Comparison of ENCODE assay signal across 31 cellular contexts in genomic region chr18:9552189-9552588, GRCh38.
"Had no signal": no experiment of that assay in that cellular context is flagged by ENCODE, and none has a peak within 500 bp of the region (broad histone marks: within the 10 kb centered on the region; RNA-seq: fewer than 3 reads in every experiment).

No MANE protein-coding gene starts in this region.

- H3K9me3 ChIP-seq: MG63, SJCRH30 had no signal

- H3K4me3 ChIP-seq: MG63, SJCRH30, SK-N-MC had no signal

- H3K27ac Mint-ChIP-seq: activated CD4-positive, alpha-beta memory T cell treated with anti-CD3 and anti-CD28 coated beads, Interleukin-2, amount 10 ng/mL, durations not matched to agents 7 days and 5 days; activated CD8-positive, alpha-beta memory T cell treated with anti-CD3 and anti-CD28 coated beads, Interleukin-2, amount 10 ng/mL, durations not matched to agents 7 days and 5 days; activated naive CD4-positive, alpha-beta T cell treated with anti-CD3 and anti-CD28 coated beads, Interleukin-2, amount 10 ng/mL, durations not matched to agents 7 days and 5 days; activated naive CD8-positive, alpha-beta T cell; activated naive CD8-positive, alpha-beta T cell treated with anti-CD3 and anti-CD28 coated beads, Interleukin-2, amount 50 U/mL, for 24 hours had no signal

- H3K27ac ChIP-seq: SJCRH30, SK-N-MC, WERI-Rb-1 had no signal

- H3K4me3 Mint-ChIP-seq: activated CD4-positive, alpha-beta memory T cell treated with anti-CD3 and anti-CD28 coated beads, Interleukin-2, amount 10 ng/mL, durations not matched to agents 7 days and 5 days; activated CD8-positive, alpha-beta memory T cell treated with anti-CD3 and anti-CD28 coated beads, Interleukin-2, amount 10 ng/mL, durations not matched to agents 7 days and 5 days; activated naive CD4-positive, alpha-beta T cell treated with anti-CD3 and anti-CD28 coated beads, Interleukin-2, amount 10 ng/mL, durations not matched to agents 7 days and 5 days; activated naive CD8-positive, alpha-beta T cell; activated naive CD8-positive, alpha-beta T cell treated with anti-CD3 and anti-CD28 coated beads, Interleukin-2, amount 50 U/mL, for 24 hours had no signal

- DNase-seq: activated CD4-positive, alpha-beta memory T cell treated with anti-CD3 and anti-CD28 coated beads, Interleukin-2, amount 10 ng/mL, durations not matched to agents 7 days and 5 days; activated CD4-positive, alpha-beta T cell treated with anti-CD3 and anti-CD28 coated beads for 1 hour; activated CD4-positive, alpha-beta T cell treated with anti-CD3 and anti-CD28 coated beads for 48 hours; activated CD4-positive, CD25-positive, alpha-beta regulatory T cell; activated CD8-positive, alpha-beta memory T cell treated with anti-CD3 and anti-CD28 coated beads for 24 hours; activated CD8-positive, alpha-beta memory T cell treated with anti-CD3 and anti-CD28 coated beads, Interleukin-2, amount 10 ng/mL, durations not matched to agents 7 days and 5 days; activated CD8-positive, alpha-beta memory T cell treated with anti-CD3 and anti-CD28 coated beads, Interleukin-2, amount 50 U/mL, for 48 hours; activated effector memory CD4-positive, alpha-beta T cell treated with Interleukin-2 at 50 U/mL for 16 hours; activated naive CD4-positive, alpha-beta T cell treated with anti-CD3 and anti-CD28 coated beads, Interleukin-2, amount 10 ng/mL, durations not matched to agents 7 days and 5 days; activated naive CD8-positive, alpha-beta T cell treated with anti-CD3 and anti-CD28 coated beads, Interleukin-2, amount 50 U/mL, for 24 hours; activated T-cell treated with anti-CD3 and anti-CD28 coated beads, Interleukin-2, amount 50 U/mL, for 48 hours; amniotic stem cell; aorta; Kasumi-1; KG1; MG63; NCI-H1048; NCI-H1105 treated with DMSO at 0.1 percent for 48 hours; NCI-H1436; NCI-H1694; NCI-H1930; NCI-H2081 treated with DMSO at 0.1 percent for 48 hours; NCI-H510A; NCI-H526 treated with DMSO at 0.1 percent for 48 hours; SHP77; SJCRH30; T1000; WERI-Rb-1 had no signal

- H3K27me3 Mint-ChIP-seq: activated CD4-positive, alpha-beta memory T cell treated with anti-CD3 and anti-CD28 coated beads, Interleukin-2, amount 10 ng/mL, durations not matched to agents 7 days and 5 days; activated CD8-positive, alpha-beta memory T cell treated with anti-CD3 and anti-CD28 coated beads, Interleukin-2, amount 10 ng/mL, durations not matched to agents 7 days and 5 days; activated naive CD4-positive, alpha-beta T cell treated with anti-CD3 and anti-CD28 coated beads, Interleukin-2, amount 10 ng/mL, durations not matched to agents 7 days and 5 days; activated naive CD8-positive, alpha-beta T cell; activated naive CD8-positive, alpha-beta T cell treated with anti-CD3 and anti-CD28 coated beads, Interleukin-2, amount 50 U/mL, for 24 hours had no signal

- H3K4me1 Mint-ChIP-seq: activated CD4-positive, alpha-beta memory T cell treated with anti-CD3 and anti-CD28 coated beads, Interleukin-2, amount 10 ng/mL, durations not matched to agents 7 days and 5 days; activated CD8-positive, alpha-beta memory T cell treated with anti-CD3 and anti-CD28 coated beads, Interleukin-2, amount 10 ng/mL, durations not matched to agents 7 days and 5 days; activated naive CD4-positive, alpha-beta T cell treated with anti-CD3 and anti-CD28 coated beads, Interleukin-2, amount 10 ng/mL, durations not matched to agents 7 days and 5 days; activated naive CD8-positive, alpha-beta T cell treated with anti-CD3 and anti-CD28 coated beads, Interleukin-2, amount 50 U/mL, for 24 hours had no signal

- ATAC-seq: activated CD8-positive, alpha-beta memory T cell treated with anti-CD3 and anti-CD28 coated beads, Interleukin-2, amount 10 ng/mL, durations not matched to agents 7 days and 5 days; activated naive CD8-positive, alpha-beta T cell treated with anti-CD3 and anti-CD28 coated beads, Interleukin-2, amount 50 U/mL, for 24 hours; Panc1 had no signal

- H3K4me1 ChIP-seq: SJCRH30 had no signal

- H3K9me3 Mint-ChIP-seq: activated CD4-positive, alpha-beta memory T cell treated with anti-CD3 and anti-CD28 coated beads, Interleukin-2, amount 10 ng/mL, durations not matched to agents 7 days and 5 days; activated naive CD8-positive, alpha-beta T cell treated with anti-CD3 and anti-CD28 coated beads, Interleukin-2, amount 50 U/mL, for 24 hours had no signal

- H3K27me3 ChIP-seq: MG63, SJCRH30 had no signal
